13 cellular contexts compared by ENCODE assay signal in the genomic region with DNA sequence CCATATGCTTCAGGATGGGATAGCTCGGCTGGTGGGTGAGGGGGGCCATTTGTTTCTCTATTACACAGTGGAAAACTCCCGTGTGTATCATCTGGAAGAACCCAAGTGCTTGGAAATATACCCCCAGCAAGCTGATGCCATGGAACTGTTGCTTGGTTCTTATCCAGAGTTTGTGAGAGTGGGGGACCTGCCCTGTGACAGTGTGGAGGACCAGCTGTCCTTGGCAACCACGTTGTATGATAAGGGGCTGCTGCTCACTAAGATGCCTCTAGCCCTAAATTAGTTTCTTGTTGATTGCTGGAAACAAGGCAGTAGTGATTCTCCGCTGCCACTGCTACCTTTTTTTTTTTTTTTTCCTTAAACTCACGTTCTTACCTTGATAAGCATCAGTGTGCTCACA. TPM values are rescaled to one million over a fixed set of nuclear protein-coding genes. Genes with fewer than 3 reads are reported as not detected.
DNase-seq lines count a peak whose midpoint lies in the region; ATAC-seq and TF ChIP-seq lines count a peak whose summit lies in the region.
"Had no signal": no experiment of that assay in that cellular context is flagged by ENCODE, and none has a peak within 500 bp of the region (broad histone marks: within the 10 kb centered on the region; RNA-seq: fewer than 3 reads in every experiment).

No MANE protein-coding gene starts in this region.

- POLR2A ChIA-PET in A673 (lab: Charles Lee; ENCODE audit: low non-redundant PET) = no interaction called here
- POLR2A ChIA-PET in activated CD8-positive, alpha-beta T cell treated with anti-CD3 and anti-CD28 coated beads, Interleukin-2, amount 10 ng/mL, durations not matched to agents 7 days and 5 days (lab: Charles Lee) = interaction anchor here (0.8 kb wide), 1 partner anchor 14 kb away, joined by 3 read pairs; no protein-coding TSS in a partner anchor
- POLR2A ChIA-PET in RWPE1 (lab: Yijun Ruan, JAX; ENCODE audit: low non-redundant PET) = no interaction called here

- H3K4me3 ChIP-seq in A673 (ENCODE audit: low read depth, low read length, poor library complexity, severe bottlenecking) (peak overlapping the region; percentile 87), GM06990 (replicated peaks; ENCODE audit: low read depth, low read length) (peak overlapping the region; percentile 87)

- H3K36me3 ChIP-seq in A673 (ENCODE audit: insufficient read depth, low read length, poor library complexity, severe bottlenecking) (peaks cover 19% of the 10 kb centered on the region), GM06990 (ENCODE audit: control insufficient read depth, insufficient read depth, low read length) (peaks cover 1% of the 10 kb centered on the region)
- H3K36me3 ChIP-seq: ovary had no signal

- no peak for TF ChIP-seq CTCF in A673 (conservative IDR thresholded peaks at IDR 0.05; ENCODE audit: low read depth, low read length)
- TF ChIP-seq CTCF in GM06990 (IDR thresholded peaks at IDR 0.05; ENCODE audit: insufficient read depth, low read length, poor library complexity, severe bottlenecking) = no peak
- TF ChIP-seq CTCF in RWPE1 (conservative IDR thresholded peaks at IDR 0.05; ENCODE audit: low read depth) = no peak

- CTCF ChIA-PET in A673 (lab: Charles Lee) = no interaction called here
- CTCF ChIA-PET in activated CD8-positive, alpha-beta T cell treated with anti-CD3 and anti-CD28 coated beads, Interleukin-2, amount 10 ng/mL, durations not matched to agents 7 days and 5 days (lab: Charles Lee) = interaction anchor here (0.6 to 1.0 kb wide), 2 partner anchors 16 to 100 kb away, joined by 4 read pairs; no protein-coding TSS in a partner anchor
- CTCF ChIA-PET in RWPE1 (lab: Yijun Ruan, JAX) = interaction anchor here (0.6 kb wide), 1 partner anchor 85 kb away, joined by 3 read pairs; no protein-coding TSS in a partner anchor

- H3K27ac ChIP-seq in A673 (ENCODE audit: low read depth, low read length, poor library complexity, severe bottlenecking) (no peak overlapping the region), RWPE1 (no peak overlapping the region)
- H3K27ac ChIP-seq: ascending aorta, ovary had no signal

- H3K27ac Mint-ChIP-seq in activated CD8-positive, alpha-beta T cell treated with anti-CD3 and anti-CD28 coated beads, Interleukin-2, amount 10 ng/mL, durations not matched to agents 7 days and 5 days = no peak overlapping the region
- peak overlapping the region in 5 of 6 donors; percentile 30 to 74 (median 44) for H3K27ac Mint-ChIP-seq in immature natural killer cell

- H3K27me3 ChIP-seq in A673 (replicated peaks; ENCODE audit: insufficient read depth, low read depth, low read length, poor library complexity) (no peaks in the 10 kb centered on the region), GM06990 (replicated peaks; ENCODE audit: control insufficient read depth, insufficient read depth, low read length) (no peaks in the 10 kb centered on the region)
- H3K27me3 ChIP-seq: ascending aorta, ovary had no signal

- no peaks in the 10 kb centered on the region for H3K9me3 ChIP-seq in A673 (ENCODE audit: low read depth, low read length, poor library complexity, severe bottlenecking)
- H3K9me3 ChIP-seq: ascending aorta, ovary had no signal

- BruUV-seq in A673 (replicated peaks; lab: Mats Ljungman, UMichigan) = TSS peak; percentile 54

- H3K27me3 Mint-ChIP-seq in activated CD8-positive, alpha-beta T cell treated with anti-CD3 and anti-CD28 coated beads, Interleukin-2, amount 10 ng/mL, durations not matched to agents 7 days and 5 days (ENCODE audit: low read depth) = peaks cover 6% of the 10 kb centered on the region
- H3K27me3 Mint-ChIP-seq in immature natural killer cell (ENCODE audit: low read depth in 3 of 3) = peaks cover 4 to 6% (median 4%) of the 10 kb centered on the region in 3 donors

- peak overlapping the region; percentile 81 for H3K4me3 Mint-ChIP-seq in activated CD8-positive, alpha-beta T cell treated with anti-CD3 and anti-CD28 coated beads, Interleukin-2, amount 10 ng/mL, durations not matched to agents 7 days and 5 days
- H3K4me3 Mint-ChIP-seq in immature natural killer cell = peak overlapping the region; percentile 81 to 86 (median 83)

- H3K4me1 Mint-ChIP-seq in activated CD8-positive, alpha-beta T cell treated with anti-CD3 and anti-CD28 coated beads, Interleukin-2, amount 10 ng/mL, durations not matched to agents 7 days and 5 days (ENCODE audit: low read depth) = peaks cover 43% of the 10 kb centered on the region
- peaks cover 43 to 61% of the 10 kb centered on the region in 2 donors for H3K4me1 Mint-ChIP-seq in immature natural killer cell

- DNase-seq in A673 (ENCODE audit: low spot score) (no peak), GM06990 (ENCODE audit: extremely low read depth, insufficient read length) (no peak), immature natural killer cell (no peak), RWPE1 (ENCODE audit: low spot score) (no peak), NCI-H1436 (lab: John Stamatoyannopoulos, UW) (no peak), NCI-H345 treated with DMSO at 0.1 percent for 48 hours (lab: John Stamatoyannopoulos, UW; ENCODE audit: unreplicated experiment) (no peak), left lobe of liver (ENCODE audit: low spot score) (no peak)
- no peak for DNase-seq in activated CD8-positive, alpha-beta T cell treated with anti-CD3 and anti-CD28 coated beads, Interleukin-2, amount 10 ng/mL, durations not matched to agents 7 days and 5 days
- DNase-seq: DMS79 treated with DMSO at 0.1 percent for 48 hours, NCI-H1930, T1000 had no signal

- intact Hi-C loops in A673 (cut with micrococcal nuclease; ENCODE audit: unreplicated experiment) = loop anchor here (5.0 kb wide), 1 partner anchor 140 kb away; no protein-coding TSS in a partner anchor

- H3K4me1 ChIP-seq in A673 (ENCODE audit: insufficient read depth, low read length, poor library complexity, severe bottlenecking) = peaks cover 13% of the 10 kb centered on the region

- peaks cover 44% of the 10 kb centered on the region for H3K36me3 Mint-ChIP-seq in activated CD8-positive, alpha-beta T cell treated with anti-CD3 and anti-CD28 coated beads, Interleukin-2, amount 10 ng/mL, durations not matched to agents 7 days and 5 days (ENCODE audit: low read depth)
- H3K36me3 Mint-ChIP-seq in immature natural killer cell = peaks cover 4 to 11% (median 6%) of the 10 kb centered on the region in 3 donors

- ATAC-seq in activated CD8-positive, alpha-beta T cell treated with anti-CD3 and anti-CD28 coated beads, Interleukin-2, amount 10 ng/mL, durations not matched to agents 7 days and 5 days = no peak
- no peak for ATAC-seq in left lobe of liver

- no peaks in the 10 kb centered on the region for H3K9me3 Mint-ChIP-seq in activated CD8-positive, alpha-beta T cell treated with anti-CD3 and anti-CD28 coated beads, Interleukin-2, amount 10 ng/mL, durations not matched to agents 7 days and 5 days (ENCODE audit: insufficient read depth)
- no peaks in the 10 kb centered on the region for H3K9me3 Mint-ChIP-seq in immature natural killer cell

RNA-seq across cellular contexts. Expression of a gene that starts 1.9 kb away (rescaled TPM):
- total RNA-seq in A673 (2021) (27.8 and 29.3 TPM in 2 replicates), left lobe of liver (5.0 TPM)
- total RNA-seq in activated CD8-positive, alpha-beta T cell treated with anti-CD3 and anti-CD28 coated beads, Interleukin-2, amount 10 ng/mL, durations not matched to agents 7 days and 5 days = 10 to 100 TPM; 22.2 to 22.8 TPM
- polyA plus RNA-seq in immature natural killer cell = 10 to 100 TPM; 10.3 to 26.2 (median 16.3) TPM

RNA-seq across cellular contexts. Expression of a gene that starts 34.3 kb away (rescaled TPM):
- total RNA-seq in A673 (2021) = 46.3 and 59.8 TPM in 2 replicates
- 10 to 100 TPM; 37.7 to 40.2 TPM for total RNA-seq in activated CD8-positive, alpha-beta T cell treated with anti-CD3 and anti-CD28 coated beads, Interleukin-2, amount 10 ng/mL, durations not matched to agents 7 days and 5 days
- 10 to 100 TPM; 14.1 to 32.4 (median 17.7) TPM for polyA plus RNA-seq in immature natural killer cell
- 41.9 TPM for total RNA-seq in left lobe of liver

RNA-seq across cellular contexts. Expression of a gene that starts 44.3 kb away (rescaled TPM):
- total RNA-seq in A673 (2021) = 8.6 and 10.6 TPM in 2 replicates
- total RNA-seq in activated CD8-positive, alpha-beta T cell treated with anti-CD3 and anti-CD28 coated beads, Interleukin-2, amount 10 ng/mL, durations not matched to agents 7 days and 5 days = 1 to 10 TPM; 2.0 to 3.2 TPM
- polyA plus RNA-seq in immature natural killer cell = 10 to 100 TPM in 1 of 3 donors, 1 to 10 TPM in 2; 3.0 to 12.9 (median 3.5) TPM
- 31.9 TPM for total RNA-seq in left lobe of liver
